25 cellular contexts compared by ENCODE assay signal in the genomic region with DNA sequence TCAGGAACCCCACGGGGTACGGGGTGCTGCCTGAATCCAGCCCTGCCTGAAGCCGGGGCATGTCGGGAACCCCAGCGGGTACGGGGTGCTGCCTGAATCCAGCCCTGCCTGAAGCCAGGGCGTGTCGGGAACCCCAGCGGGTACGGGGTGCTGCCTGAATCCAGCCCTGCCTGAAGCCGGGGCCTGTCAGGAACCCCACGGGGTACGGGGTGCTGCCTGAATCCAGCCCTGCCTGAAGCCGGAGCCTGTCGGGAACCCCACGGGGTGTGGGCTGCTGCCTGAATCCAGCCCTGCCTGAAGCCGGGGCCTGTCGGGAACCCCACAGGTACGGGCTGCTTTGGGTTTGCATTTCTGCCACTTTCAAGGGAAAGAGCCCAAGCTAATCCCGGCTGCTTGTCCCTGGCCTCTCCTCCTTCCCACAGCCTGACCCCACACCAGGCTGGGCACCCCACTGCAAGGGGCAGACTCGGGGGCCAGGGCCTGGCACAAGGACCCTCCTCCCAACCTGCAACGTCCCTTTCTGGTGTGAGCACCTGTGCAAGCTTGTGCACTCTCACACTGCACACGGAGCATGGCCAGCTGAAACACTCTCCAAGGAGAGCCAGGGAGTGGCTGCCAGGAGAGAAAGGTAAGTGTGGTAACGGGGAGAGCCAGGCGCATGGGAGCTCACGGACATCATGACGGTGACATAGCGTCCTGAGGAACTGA.
"Had no signal": no experiment of that assay in that cellular context is flagged by ENCODE, and none has a peak within 500 bp of the region (broad histone marks: within the 10 kb centered on the region; RNA-seq: fewer than 3 reads in every experiment).

No MANE protein-coding gene starts in this region.

- H3K9me3 ChIP-seq: heart right ventricle, left ventricle myocardium inferior, pancreas, spleen, tibial artery, upper lobe of left lung, uterus had no signal

- FAIRE-seq: endometrium, frontal cortex, pancreas had no signal

- H3K4me3 ChIP-seq: heart right ventricle, left ventricle myocardium inferior, lung, neural progenitor cell, pancreas, spleen, tibial artery, upper lobe of left lung, uterus had no signal

- H3K27me3 ChIP-seq: pancreas, upper lobe of left lung, uterus had no signal

- H3K4me1 ChIP-seq: pancreas, uterus had no signal

- H3K27ac ChIP-seq: heart right ventricle, left ventricle myocardium inferior, neural progenitor cell, pancreas, spleen, tibial artery, upper lobe of left lung, uterus had no signal

- H3K9ac ChIP-seq: neural progenitor cell had no signal

- H3K36me3 ChIP-seq: heart right ventricle, left ventricle myocardium inferior, neural progenitor cell, pancreas, spleen, tibial artery, upper lobe of left lung, uterus had no signal

- ATAC-seq: esophagus mucosa; heart right ventricle; natural killer cell treated with Interleukin-12 subunit alpha and Interleukin-12 subunit beta and Interleukin-15 and Interleukin-18, amount 100 ng/mL, for 72 hours; pancreas; sciatic nerve; stimulated activated memory B cell treated with anti-CD40 and anti-IgM and Interleukin-4, amounts not matched to agents 10 μg/mL and 1 μg/mL and 100 μg/mL, for 72 hours had no signal

- DNase-seq: cortex of kidney; effector memory CD4-positive, alpha-beta T cell; hypothalamus; islet precursor cell; left ventricle myocardium inferior; mesenchymal stem cell; midbrain; occipital lobe; spleen; stimulated activated CD4-positive, alpha-beta T cell treated with anti-CD3 and anti-CD28 coated beads, Interleukin-15, amount 100 ng/mL, for 24 hours; stimulated activated CD4-positive, alpha-beta T cell treated with anti-CD3 and anti-CD28 coated beads, Interleukin-1b, Interleukin-23, amount 100 ng/mL, for 48 hours; stimulated activated CD4-positive, alpha-beta T cell treated with anti-CD3 and anti-CD28 coated beads, Interleukin-4, amount 100 ng/mL, for 24 hours; tibial artery; uterus had no signal
